Comparison of ENCODE assay signal across 26 cellular contexts in genomic region chr15:80677041-80677440, GRCh38.
"Had no signal": no experiment of that assay in that cellular context is flagged by ENCODE, and none has a peak within 500 bp of the region (broad histone marks: within the 10 kb centered on the region; RNA-seq: fewer than 3 reads in every experiment).

No MANE protein-coding gene starts in this region.

- DNase-seq: naive thymus-derived CD8-positive, alpha-beta T cell; nephron progenitor cell; nucleus accumbens; pancreas; psoas muscle; right cardiac atrium; right lobe of liver; sigmoid colon; small intestine; stimulated activated CD4-positive, alpha-beta T cell treated with anti-CD3 and anti-CD28 coated beads, Interleukin-15, amount 100 ng/mL, for 24 hours; stimulated activated CD4-positive, alpha-beta T cell treated with anti-CD3 and anti-CD28 coated beads, Interleukin-2, amount 100 ng/mL, for 24 hours; stimulated activated CD4-positive, alpha-beta T cell treated with anti-CD3 and anti-CD28 coated beads, Interleukin-2, amount 100 ng/mL, for 48 hours; stimulated activated CD4-positive, alpha-beta T cell treated with anti-CD3 and anti-CD28 coated beads, Interleukin-4, amount 100 ng/mL, for 24 hours; stimulated activated naive B cell treated with anti-CD40 and anti-IgM and Interleukin-4, amounts not matched to agents 10 μg/mL and 1 μg/mL and 100 μg/mL, for 72 hours; stimulated activated naive CD4-positive, alpha-beta T cell treated with Interleukin-2 at 50 U/mL for 16 hours; stomach; thyroid gland had no signal

- H3K36me3 ChIP-seq: neutrophil, pancreas, right lobe of liver, sigmoid colon, stomach, thoracic aorta, thyroid gland, tibial nerve, upper lobe of left lung, vagina had no signal

- H3K27ac Mint-ChIP-seq: naive thymus-derived CD8-positive, alpha-beta T cell; natural killer cell treated with Interleukin-12 subunit alpha and Interleukin-12 subunit beta and Interleukin-15 and Interleukin-18, amount 100 ng/mL, for 72 hours; nephron progenitor cell; stimulated activated effector memory CD8-positive, alpha-beta T cell treated with anti-CD3 and anti-CD28 coated beads, Interleukin-12 subunit alpha, Interleukin-12 subunit beta, amount 100 ng/mL, for 72 hours; stimulated activated naive B cell treated with anti-CD40 and anti-IgM and Interleukin-4, amounts not matched to agents 10 μg/mL and 1 μg/mL and 100 μg/mL, for 72 hours; stimulated activated naive CD8-positive, alpha-beta T cell treated with anti-CD3 and anti-CD28 coated beads, Interleukin-15, Interleukin-2, amounts not matched to agents 100 ng/mL and 50 ng/mL, for 24 hours had no signal

- H3K27me3 ChIP-seq: neutrophil, pancreas, right lobe of liver, sigmoid colon, thyroid gland, upper lobe of left lung, vagina had no signal

- H3K4me3 Mint-ChIP-seq: naive thymus-derived CD8-positive, alpha-beta T cell; natural killer cell treated with Interleukin-12 subunit alpha and Interleukin-12 subunit beta and Interleukin-15 and Interleukin-18, amount 100 ng/mL, for 72 hours; nephron progenitor cell; neural crest cell; stimulated activated effector memory CD8-positive, alpha-beta T cell treated with anti-CD3 and anti-CD28 coated beads, Interleukin-12 subunit alpha, Interleukin-12 subunit beta, amount 100 ng/mL, for 72 hours; stimulated activated naive B cell treated with anti-CD40 and anti-IgM and Interleukin-4, amounts not matched to agents 10 μg/mL and 1 μg/mL and 100 μg/mL, for 72 hours; stimulated activated naive CD8-positive, alpha-beta T cell treated with anti-CD3 and anti-CD28 coated beads, Interleukin-15, Interleukin-2, amounts not matched to agents 100 ng/mL and 50 ng/mL, for 24 hours had no signal

- H3K9me3 ChIP-seq: neutrophil, pancreas, psoas muscle, right lobe of liver, sigmoid colon, stomach, thoracic aorta, thyroid gland, tibial nerve, upper lobe of left lung, vagina had no signal

- H3K4me1 ChIP-seq: pancreas, psoas muscle, right lobe of liver, sigmoid colon, tibial nerve, vagina had no signal

- ATAC-seq: naive thymus-derived CD8-positive, alpha-beta T cell; natural killer cell treated with Interleukin-12 subunit alpha and Interleukin-12 subunit beta and Interleukin-15 and Interleukin-18, amount 100 ng/mL, for 72 hours; pancreas; psoas muscle; right cardiac atrium; right lobe of liver; stimulated activated effector memory CD8-positive, alpha-beta T cell treated with anti-CD3 and anti-CD28 coated beads, Interleukin-12 subunit alpha, Interleukin-12 subunit beta, amount 100 ng/mL, for 72 hours; stimulated activated naive B cell treated with anti-CD40 and anti-IgM and Interleukin-4, amounts not matched to agents 10 μg/mL and 1 μg/mL and 100 μg/mL, for 72 hours had no signal

- H3K9me3 Mint-ChIP-seq: natural killer cell treated with Interleukin-12 subunit alpha and Interleukin-12 subunit beta and Interleukin-15 and Interleukin-18, amount 100 ng/mL, for 72 hours; nephron progenitor cell; stimulated activated naive CD8-positive, alpha-beta T cell treated with anti-CD3 and anti-CD28 coated beads, Interleukin-15, Interleukin-2, amounts not matched to agents 100 ng/mL and 50 ng/mL, for 24 hours had no signal

- H3K27ac ChIP-seq: neutrophil, pancreas, psoas muscle, right lobe of liver, sigmoid colon, stomach, thoracic aorta, thyroid gland, tibial nerve, upper lobe of left lung, vagina had no signal

- H3K4me3 ChIP-seq: pancreas, psoas muscle, right lobe of liver, sigmoid colon, stomach, thoracic aorta, thyroid gland, tibial nerve, upper lobe of left lung, vagina had no signal

- H3K4me1 Mint-ChIP-seq: neural crest cell had no signal

- H3K36me3 Mint-ChIP-seq: naive thymus-derived CD8-positive, alpha-beta T cell; natural killer cell treated with Interleukin-12 subunit alpha and Interleukin-12 subunit beta and Interleukin-15 and Interleukin-18, amount 100 ng/mL, for 72 hours; stimulated activated effector memory CD8-positive, alpha-beta T cell treated with anti-CD3 and anti-CD28 coated beads, Interleukin-12 subunit alpha, Interleukin-12 subunit beta, amount 100 ng/mL, for 72 hours; stimulated activated naive B cell treated with anti-CD40 and anti-IgM and Interleukin-4, amounts not matched to agents 10 μg/mL and 1 μg/mL and 100 μg/mL, for 72 hours had no signal
